ENCODE assay signal across 1 cellular context in the genomic region with DNA sequence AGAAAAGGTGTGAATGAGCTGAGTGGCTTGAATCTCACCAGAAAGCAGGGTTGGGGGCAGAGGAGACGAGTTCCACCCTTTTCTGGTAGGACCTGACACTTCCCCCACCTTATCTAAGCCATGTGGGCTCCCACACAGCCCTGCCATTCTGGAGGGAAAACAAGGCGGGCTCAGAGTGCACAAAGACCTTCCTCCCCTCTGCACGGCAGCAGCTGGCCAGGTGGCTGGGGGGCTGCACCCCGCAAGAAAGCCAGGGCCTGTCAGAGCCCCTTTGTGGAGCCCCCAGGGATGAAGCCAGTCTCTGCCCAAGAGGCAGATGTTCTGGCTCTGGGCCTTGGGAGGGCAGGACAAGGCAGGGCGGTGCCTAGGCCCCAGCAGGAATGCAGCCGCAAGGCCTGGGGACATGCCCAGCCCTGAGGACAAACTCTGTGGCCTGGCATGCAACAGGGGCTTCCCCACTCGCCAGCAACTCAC.
A peak's percentile ranks its signal among the peaks of the same experiment; 100 is the strongest.
TF ChIP-seq lines count a peak whose summit lies in the region.

No MANE protein-coding gene starts in this region.

TF ChIP-seq in HepG2, 621 proteins besides CTCF, POLR2A, EP300 and RAD21:
- TF ChIP-seq, protein P1, sequence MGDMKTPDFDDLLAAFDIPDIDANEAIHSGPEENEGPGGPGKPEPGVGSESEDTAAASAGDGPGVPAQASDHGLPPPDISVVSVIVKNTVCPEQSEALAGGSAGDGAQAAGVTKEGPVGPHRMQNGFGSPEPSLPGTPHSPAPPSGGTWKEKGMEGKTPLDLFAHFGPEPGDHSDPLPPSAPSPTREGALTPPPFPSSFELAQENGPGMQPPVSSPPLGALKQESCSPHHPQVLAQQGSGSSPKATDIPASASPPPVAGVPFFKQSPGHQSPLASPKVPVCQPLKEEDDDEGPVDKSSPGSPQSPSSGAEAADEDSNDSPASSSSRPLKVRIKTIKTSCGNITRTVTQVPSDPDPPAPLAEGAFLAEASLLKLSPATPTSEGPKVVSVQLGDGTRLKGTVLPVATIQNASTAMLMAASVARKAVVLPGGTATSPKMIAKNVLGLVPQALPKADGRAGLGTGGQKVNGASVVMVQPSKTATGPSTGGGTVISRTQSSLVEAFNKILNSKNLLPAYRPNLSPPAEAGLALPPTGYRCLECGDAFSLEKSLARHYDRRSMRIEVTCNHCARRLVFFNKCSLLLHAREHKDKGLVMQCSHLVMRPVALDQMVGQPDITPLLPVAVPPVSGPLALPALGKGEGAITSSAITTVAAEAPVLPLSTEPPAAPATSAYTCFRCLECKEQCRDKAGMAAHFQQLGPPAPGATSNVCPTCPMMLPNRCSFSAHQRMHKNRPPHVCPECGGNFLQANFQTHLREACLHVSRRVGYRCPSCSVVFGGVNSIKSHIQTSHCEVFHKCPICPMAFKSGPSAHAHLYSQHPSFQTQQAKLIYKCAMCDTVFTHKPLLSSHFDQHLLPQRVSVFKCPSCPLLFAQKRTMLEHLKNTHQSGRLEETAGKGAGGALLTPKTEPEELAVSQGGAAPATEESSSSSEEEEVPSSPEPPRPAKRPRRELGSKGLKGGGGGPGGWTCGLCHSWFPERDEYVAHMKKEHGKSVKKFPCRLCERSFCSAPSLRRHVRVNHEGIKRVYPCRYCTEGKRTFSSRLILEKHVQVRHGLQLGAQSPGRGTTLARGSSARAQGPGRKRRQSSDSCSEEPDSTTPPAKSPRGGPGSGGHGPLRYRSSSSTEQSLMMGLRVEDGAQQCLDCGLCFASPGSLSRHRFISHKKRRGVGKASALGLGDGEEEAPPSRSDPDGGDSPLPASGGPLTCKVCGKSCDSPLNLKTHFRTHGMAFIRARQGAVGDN (CRISPR knock-in tag; IDR thresholded peaks at IDR 0.05) = peak; percentile 16; the same call in 1 of the 2 replicates
- TF ChIP-seq IKZF4 (CRISPR knock-in tag; IDR thresholded peaks at IDR 0.05; ENCODE audit: borderline replicate concordance, low read depth, not compliant biosample characterization) (no peak), DMAP1 (CRISPR knock-in tag; IDR thresholded peaks at IDR 0.05) (no peak), AGO2 (optimal IDR thresholded peaks at IDR 0.05; ENCODE audit: low read depth, low read length) (no peak), MTA1 (CRISPR knock-in tag; IDR thresholded peaks at IDR 0.05; ENCODE audit: borderline replicate concordance) (0 out of 2 replicates have a peak, but pooled peaks have one; percentile 23), ZNF549 (CRISPR knock-in tag; IDR thresholded peaks at IDR 0.05) (no peak), HES4 (CRISPR knock-in tag; IDR thresholded peaks at IDR 0.05; ENCODE audit: borderline replicate concordance) (0 out of 2 replicates have a peak, but pooled peaks have one; percentile 39), EZH2 (conservative IDR thresholded peaks at IDR 0.05; ENCODE audit: low read depth, low read length) (no peak), ZNF256 (CRISPR knock-in tag; conservative IDR thresholded peaks at IDR 0.05) (no peak), ZNF572 (CRISPR knock-in tag; IDR thresholded peaks at IDR 0.05) (0 out of 2 replicates have a peak, but pooled peaks have one; percentile 28), GLI4 (CRISPR knock-in tag; IDR thresholded peaks at IDR 0.05; ENCODE audit: borderline replicate concordance) (no peak), MTF2 (CRISPR knock-in tag; IDR thresholded peaks at IDR 0.05; ENCODE audit: borderline replicate concordance) (no peak), NAIF1 (CRISPR knock-in tag; IDR thresholded peaks at IDR 0.05; ENCODE audit: borderline replicate concordance) (no peak), KDM5B (CRISPR knock-in tag; IDR thresholded peaks at IDR 0.05; ENCODE audit: borderline replicate concordance) (no peak), SMAD3 (CRISPR knock-in tag; IDR thresholded peaks at IDR 0.05) (no peak), JUND (CRISPR knock-in tag; IDR thresholded peaks at IDR 0.05) (no peak)
- TF ChIP-seq, protein P2, sequence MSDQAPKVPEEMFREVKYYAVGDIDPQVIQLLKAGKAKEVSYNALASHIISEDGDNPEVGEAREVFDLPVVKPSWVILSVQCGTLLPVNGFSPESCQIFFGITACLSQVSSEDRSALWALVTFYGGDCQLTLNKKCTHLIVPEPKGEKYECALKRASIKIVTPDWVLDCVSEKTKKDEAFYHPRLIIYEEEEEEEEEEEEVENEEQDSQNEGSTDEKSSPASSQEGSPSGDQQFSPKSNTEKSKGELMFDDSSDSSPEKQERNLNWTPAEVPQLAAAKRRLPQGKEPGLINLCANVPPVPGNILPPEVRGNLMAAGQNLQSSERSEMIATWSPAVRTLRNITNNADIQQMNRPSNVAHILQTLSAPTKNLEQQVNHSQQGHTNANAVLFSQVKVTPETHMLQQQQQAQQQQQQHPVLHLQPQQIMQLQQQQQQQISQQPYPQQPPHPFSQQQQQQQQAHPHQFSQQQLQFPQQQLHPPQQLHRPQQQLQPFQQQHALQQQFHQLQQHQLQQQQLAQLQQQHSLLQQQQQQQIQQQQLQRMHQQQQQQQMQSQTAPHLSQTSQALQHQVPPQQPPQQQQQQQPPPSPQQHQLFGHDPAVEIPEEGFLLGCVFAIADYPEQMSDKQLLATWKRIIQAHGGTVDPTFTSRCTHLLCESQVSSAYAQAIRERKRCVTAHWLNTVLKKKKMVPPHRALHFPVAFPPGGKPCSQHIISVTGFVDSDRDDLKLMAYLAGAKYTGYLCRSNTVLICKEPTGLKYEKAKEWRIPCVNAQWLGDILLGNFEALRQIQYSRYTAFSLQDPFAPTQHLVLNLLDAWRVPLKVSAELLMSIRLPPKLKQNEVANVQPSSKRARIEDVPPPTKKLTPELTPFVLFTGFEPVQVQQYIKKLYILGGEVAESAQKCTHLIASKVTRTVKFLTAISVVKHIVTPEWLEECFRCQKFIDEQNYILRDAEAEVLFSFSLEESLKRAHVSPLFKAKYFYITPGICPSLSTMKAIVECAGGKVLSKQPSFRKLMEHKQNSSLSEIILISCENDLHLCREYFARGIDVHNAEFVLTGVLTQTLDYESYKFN (CRISPR knock-in tag; conservative IDR thresholded peaks at IDR 0.05) = no peak
